ENCODE assay signal across 17 cellular contexts in genomic region chr2:196598412-196598811, GRCh38. TPM values are rescaled to one million over a fixed set of nuclear protein-coding genes. Genes with fewer than 3 reads are reported as not detected.
DNase-seq lines count a peak whose midpoint lies in the region; ATAC-seq, FAIRE-seq and TF ChIP-seq lines count a peak whose summit lies in the region.
"Had no signal": no experiment of that assay in that cellular context is flagged by ENCODE, and none has a peak within 500 bp of the region (broad histone marks: within the 10 kb centered on the region; RNA-seq: fewer than 3 reads in every experiment).

No MANE protein-coding gene starts in this region.

- no peak for FAIRE-seq in HepG2 (lab: Jason Lieb, UNC)
- FAIRE-seq: G401.6, GM12891, H1 had no signal

- H3K27me3 ChIP-seq in HepG2 (ENCODE audit: control insufficient read depth in 1 of 2, insufficient read depth in 2 of 2, low read length in 2 of 2) = peaks cover 3 to 26% of the 10 kb centered on the region in 2 experiments; a peak in 4 of 5 replicates
- H3K27me3 ChIP-seq in right lobe of liver = no peaks in the 10 kb centered on the region
- no peaks in the 10 kb centered on the region for H3K27me3 ChIP-seq in HCT116 (ENCODE audit: insufficient read depth, low read length)
- H3K27me3 ChIP-seq in endodermal cell (ENCODE audit: control insufficient read depth, insufficient read depth, low read length, poor library complexity, severe bottlenecking) = peaks cover 9% of the 10 kb centered on the region

- H3K36me3 ChIP-seq in HepG2 (replicated peaks in 1 of 2; ENCODE audit: control insufficient read depth in 1 of 2, insufficient read depth in 2 of 2, low read length in 2 of 2) (no peaks in the 10 kb centered on the region), right lobe of liver (no peaks in the 10 kb centered on the region), HCT116 (ENCODE audit: control insufficient read depth in 1 of 2, insufficient read depth in 2 of 2, low read length in 2 of 2) (no peaks in the 10 kb centered on the region), endodermal cell (ENCODE audit: control insufficient read depth, insufficient read depth, low read length) (no peaks in the 10 kb centered on the region)
- H3K36me3 ChIP-seq: BLaER1 treated with 17β-estradiol and CSF1 and Interleukin-3, amounts not matched to agents 10 nM and 100 nM; HAP-1 had no signal

- no peak overlapping the region for H3K4me3 Mint-ChIP-seq in endodermal cell
- H3K4me3 Mint-ChIP-seq: CD4-positive, CD25-positive, alpha-beta regulatory T cell had no signal

- H3K9ac ChIP-seq in HepG2 (ENCODE audit: insufficient read depth, low read depth, low read length) = no peak overlapping the region
- no peak overlapping the region for H3K9ac ChIP-seq in HCT116 (ENCODE audit: low read length)
- H3K9ac ChIP-seq in endodermal cell (ENCODE audit: extremely low read depth, low read length, poor library complexity, severe bottlenecking) = no peak overlapping the region
- H3K9ac ChIP-seq: BLaER1 treated with 17β-estradiol and CSF1 and Interleukin-3, amounts not matched to agents 10 nM and 100 nM had no signal

- in situ Hi-C loops in HepG2 (cut with HindIII; ENCODE audit: extremely low pct_ligation_motif_present, low pct_unique_long_range_greater_than_20kb) = no loop called here

- TF ChIP-seq EP300 in HepG2 (IDR thresholded peaks at IDR 0.05; ENCODE audit: low read depth in 2 of 2, low read length in 2 of 2) (no peak), HepG2 (CRISPR knock-in tag; IDR thresholded peaks at IDR 0.05; ENCODE audit: borderline replicate concordance) (no peak)

- H4K20me1 ChIP-seq in HepG2 (ENCODE audit: insufficient read depth, low read length) = no peaks in the 10 kb centered on the region
- no peaks in the 10 kb centered on the region for H4K20me1 ChIP-seq in HCT116 (ENCODE audit: insufficient read depth)
- H4K20me1 ChIP-seq: BLaER1 treated with 17β-estradiol and CSF1 and Interleukin-3, amounts not matched to agents 10 nM and 100 nM had no signal

- peaks cover 11% of the 10 kb centered on the region for H3K4me1 Mint-ChIP-seq in endodermal cell

- RAD21 ChIA-PET in HCT116 (lab: Charles Lee; ENCODE audit: low non-redundant PET in 1 of 2, low total read pairs in 2 of 2, uncharacterized antibody in 2 of 2, unreplicated experiment in 2 of 2) = no interaction called here

- WGBS in HepG2 (ENCODE audit: low lambda C conversion rate) = 18% methylated on average over 4 of the region's 5 CpGs
- 49% methylated on average over 3 of the region's 5 CpGs for WGBS in right lobe of liver (ENCODE audit: insufficient coverage, low coverage, low lambda C conversion rate, missing lambda C conversion rate)
- WGBS in endodermal cell (ENCODE audit: insufficient coverage in 1 of 2, insufficient read length in 1 of 2), 2 experiments = 91 to 100% methylated on average over 5 of the region's 5 CpGs

- H3K79me2 ChIP-seq in HepG2 (ENCODE audit: insufficient read depth, low read length) (no peaks in the 10 kb centered on the region), HCT116 (ENCODE audit: insufficient read depth, low read length) (no peaks in the 10 kb centered on the region)

- TF ChIP-seq CTCF in HepG2 (CRISPR knock-in tag; IDR thresholded peaks at IDR 0.05) (no peak), right lobe of liver (IDR thresholded peaks at IDR 0.05) (no peak), HCT116 (IDR thresholded peaks at IDR 0.05 in 2 of 3, conservative IDR thresholded peaks at IDR 0.05 in 1 of 3; ENCODE audit: borderline replicate concordance in 1 of 3, insufficient read depth in 1 of 3, low read depth in 2 of 3, low read length in 2 of 3) (no peak), endodermal cell (conservative IDR thresholded peaks at IDR 0.05) (no peak)

- BruUV-seq in HepG2 (replicated peaks; lab: Mats Ljungman, UMichigan) (no TSS peak), HCT116 (replicated peaks; lab: Mats Ljungman, UMichigan) (no TSS peak)

- no peaks in the 10 kb centered on the region for H3K9me2 ChIP-seq in HCT116 (ENCODE audit: insufficient read depth)

- POLR2A ChIA-PET in HepG2 (lab: Yijun Ruan, JAX) = no interaction called here
- POLR2A ChIA-PET in HCT116 (lab: Charles Lee) = no interaction called here

- TF ChIP-seq POLR2A in HepG2 (IDR thresholded peaks at IDR 0.05; ENCODE audit: insufficient read depth in 1 of 2, low read depth in 2 of 2, low read length in 2 of 2) = no peak
- TF ChIP-seq POLR2A in right lobe of liver (IDR thresholded peaks at IDR 0.05) = no peak
- TF ChIP-seq POLR2A in HCT116 (IDR thresholded peaks at IDR 0.05; ENCODE audit: borderline replicate concordance, extremely low read depth, insufficient read depth, insufficient read length) = no peak

- H3K36me3 Mint-ChIP-seq in endodermal cell (ENCODE audit: low read depth) = no peaks in the 10 kb centered on the region
- H3K36me3 Mint-ChIP-seq: CD4-positive, CD25-positive, alpha-beta regulatory T cell had no signal

- H3K4me1 ChIP-seq in HepG2 (ENCODE audit: insufficient read depth, low read length) (peaks cover 10% of the 10 kb centered on the region), right lobe of liver (peaks cover 0 to 4% (median 0%) of the 10 kb centered on the region in 4 donors), HCT116 (ENCODE audit: control insufficient read depth in 1 of 2, insufficient read depth in 2 of 2, low read length in 2 of 2) (peaks cover 22 to 56% of the 10 kb centered on the region in 2 experiments), endodermal cell (ENCODE audit: control insufficient read depth, insufficient read depth, low read length) (no peaks in the 10 kb centered on the region)
- H3K4me1 ChIP-seq: HAP-1 had no signal

- H3K9me3 ChIP-seq in HepG2 (ENCODE audit: low read length) (no peaks in the 10 kb centered on the region), right lobe of liver (no peaks in the 10 kb centered on the region), HCT116 (ENCODE audit: control insufficient read depth in 1 of 2, insufficient read depth in 1 of 2, low read depth in 1 of 2, low read length in 2 of 2) (no peaks in the 10 kb centered on the region), endodermal cell (ENCODE audit: control insufficient read depth, low read length) (no peaks in the 10 kb centered on the region)
- H3K9me3 ChIP-seq: BLaER1 treated with 17β-estradiol and CSF1 and Interleukin-3, amounts not matched to agents 10 nM and 100 nM; HAP-1 had no signal

- H3K4me2 ChIP-seq in HepG2 (ENCODE audit: low read depth, low read length) (no peak overlapping the region), HCT116 (ENCODE audit: low read length) (peak overlapping the region; percentile 17)
- H3K4me2 ChIP-seq: BLaER1 treated with 17β-estradiol and CSF1 and Interleukin-3, amounts not matched to agents 10 nM and 100 nM had no signal

- peaks cover 29% of the 10 kb centered on the region for H3K27me3 Mint-ChIP-seq in endodermal cell (ENCODE audit: insufficient read depth)

- no peak overlapping the region for H3K4me3 ChIP-seq in HepG2 (replicated peaks in 1 of 3; ENCODE audit: insufficient read depth in 1 of 3, low read depth in 2 of 3, low read length in 3 of 3)
- no peak overlapping the region for H3K4me3 ChIP-seq in right lobe of liver
- no peak overlapping the region for H3K4me3 ChIP-seq in HCT116 (replicated peaks in 1 of 2; ENCODE audit: low read depth in 1 of 2, low read length in 2 of 2)
- no peak overlapping the region for H3K4me3 ChIP-seq in endodermal cell (ENCODE audit: low read length)
- H3K4me3 ChIP-seq: BLaER1 treated with 17β-estradiol and CSF1 and Interleukin-3, amounts not matched to agents 10 nM and 100 nM; HAP-1 had no signal

- H3K27ac ChIP-seq in HepG2 (ENCODE audit: extremely low read length, insufficient read depth, low read length) = no peak overlapping the region
- no peak overlapping the region for H3K27ac ChIP-seq in right lobe of liver
- no peak overlapping the region for H3K27ac ChIP-seq in HCT116 (ENCODE audit: low read depth, low read length)
- H3K27ac ChIP-seq in endodermal cell (ENCODE audit: low read depth, low read length) = no peak overlapping the region
- H3K27ac ChIP-seq: 22Rv1; BLaER1 treated with 17β-estradiol and CSF1 and Interleukin-3, amounts not matched to agents 10 nM and 100 nM had no signal

- DNase-seq in HepG2 (ENCODE audit: low spot score) (no peak), right lobe of liver (no peak), HCT116 (ENCODE audit: low read depth, low spot score) (no peak), NCI-H69 (lab: John Stamatoyannopoulos, UW) (peak; percentile 30), iris pigment epithelial cell (ENCODE audit: low read depth) (peak; percentile 18), NCI-H1694 treated with DMSO at 0.1 percent for 48 hours (lab: John Stamatoyannopoulos, UW) (no peak), endodermal cell (no peak)
- DNase-seq: AML-193; CD4-positive, CD25-positive, alpha-beta regulatory T cell; DMS53 had no signal

- intact Hi-C loops in HepG2 (cut with micrococcal nuclease; ENCODE audit: unreplicated experiment) = no loop called here
- intact Hi-C loops in right lobe of liver (cut with DNase I) = no loop called here
- intact Hi-C loops in HCT116 (cut with micrococcal nuclease) = no loop called here

- no peak overlapping the region for H3K27ac Mint-ChIP-seq in endodermal cell
- H3K27ac Mint-ChIP-seq: CD4-positive, CD25-positive, alpha-beta regulatory T cell had no signal

- no peak for TF ChIP-seq RAD21 in HepG2 (CRISPR knock-in tag; IDR thresholded peaks at IDR 0.05)
- TF ChIP-seq RAD21 in HCT116 (IDR thresholded peaks at IDR 0.05; ENCODE audit: low read depth) = no peak

- no peaks in the 10 kb centered on the region for H3K9me3 Mint-ChIP-seq in endodermal cell

- CTCF ChIA-PET in HepG2 (lab: Yijun Ruan, JAX; ENCODE audit: low intra/inter-chr PET ratio, low total read pairs) (no interaction called here), HCT116 (lab: Charles Lee) (no interaction called here)

- H2AFZ ChIP-seq in HepG2 (ENCODE audit: low read length) = no peak overlapping the region
- H2AFZ ChIP-seq in HCT116 (ENCODE audit: low read depth, low read length, poor library complexity, severe bottlenecking) = peak overlapping the region; percentile 62

- ATAC-seq in HepG2 = no peak
- no peak for ATAC-seq in right lobe of liver
- no peak for ATAC-seq in HCT116
- ATAC-seq in HG03571 (IDR thresholded peaks at IDR 0.05; ENCODE audit: unreplicated experiment) = no peak

RNA-seq across cellular contexts. Expression of gene HECW2, which starts 5.1 kb away (rescaled TPM):
- 0.06 and 0.15 TPM in 2 replicates for total RNA-seq in HepG2 (2016; rRNA removed; fragmentation: Illumina TruSeq; extraction: Trizol)
- not detected in 2 replicates for total RNA-seq in HepG2 (2016; cell fraction: cytosol; rRNA removed; fragmentation: Illumina TruSeq; extraction: Trizol; ENCODE audit: low read depth)
- 0.06 and 0.09 TPM in 2 replicates for total RNA-seq in HepG2 (2016; cell fraction: insoluble cytoplasmic fraction; rRNA removed; fragmentation: Illumina TruSeq; extraction: Trizol)
- not detected in 2 replicates for total RNA-seq in HepG2 (2016; cell fraction: membrane; rRNA removed; fragmentation: Illumina TruSeq; extraction: Trizol)
- total RNA-seq in HepG2 (2016; cell fraction: nucleus; rRNA removed; fragmentation: Illumina TruSeq; extraction: Trizol) = 0.19 and 0.37 TPM in 2 replicates
- not detected in 2 replicates for polyA plus RNA-seq in HepG2 (2011; rRNA removed)
- 0.06 and 0.08 TPM in 2 replicates for polyA plus RNA-seq in HepG2 (2011; cell fraction: cytosol; rRNA removed)
- 0.05 TPM in 1 of 2 replicates, not detected in the other for polyA plus RNA-seq in HepG2 (2011; cell fraction: nucleus; rRNA removed)
- not detected in 2 replicates for polyA plus RNA-seq in HepG2 (2012)
- not detected in 2 replicates for polyA plus RNA-seq in HepG2 (2016; cell fraction: cytosol; fragmentation: Illumina TruSeq; extraction: Trizol; ENCODE audit: low read depth)
- not detected in 2 replicates for polyA plus RNA-seq in HepG2 (2016; cell fraction: insoluble cytoplasmic fraction; fragmentation: Illumina TruSeq; extraction: Trizol; ENCODE audit: low read depth)
- not detected in 2 replicates for polyA plus RNA-seq in HepG2 (2016; cell fraction: membrane; fragmentation: Illumina TruSeq; extraction: Trizol; ENCODE audit: low read depth)
- polyA plus RNA-seq in HepG2 (2016; cell fraction: nucleus; fragmentation: Illumina TruSeq; extraction: Trizol; ENCODE audit: insufficient read depth, low read depth) = 0.21 TPM in 1 of 2 replicates, not detected in the other
- polyA minus RNA-seq in HepG2 (2011; rRNA and poly(A)+ RNA removed; ENCODE audit: low replicate concordance) = 0.06 and 10.3 TPM in 2 replicates
- not detected in 2 replicates for polyA minus RNA-seq in HepG2 (2011; cell fraction: cytosol; rRNA and poly(A)+ RNA removed)
- polyA minus RNA-seq in HepG2 (2011; cell fraction: nucleus; rRNA and poly(A)+ RNA removed) = 0.39 TPM in 1 of 2 replicates, not detected in the other
- 10 to 100 TPM in 1 of 6 experiments, 1 to 10 TPM in 5; 3.3 to 10.7 (median 6.6) TPM for total RNA-seq in right lobe of liver
- total RNA-seq in HCT116 (2021; ENCODE audit: unreplicated experiment) = 1.3 TPM
- polyA plus RNA-seq in HCT116 (2012) = 0.35 and 0.42 TPM in 2 replicates
- 10 to 100 TPM; 15.6 to 15.8 TPM for total RNA-seq in endodermal cell
- 4.4 TPM for polyA plus RNA-seq in endodermal cell (2013, experiment 1 of 2)
- 5.9 TPM for polyA plus RNA-seq in endodermal cell (2013, experiment 2 of 2)

RNA-seq across cellular contexts. Expression of gene CCDC150, which starts 41.1 kb away (rescaled TPM):
- total RNA-seq in HepG2 (2016; rRNA removed; fragmentation: Illumina TruSeq; extraction: Trizol) (9.1 and 32.6 TPM in 2 replicates), right lobe of liver (1 to 10 TPM in 5 of 6 experiments, under 1 TPM in 1; 0.98 to 4.1 (median 1.9) TPM), HCT116 (2021; ENCODE audit: unreplicated experiment) (29.2 TPM), endodermal cell (10 to 100 TPM; 25.4 to 42.9 TPM)
- total RNA-seq in HepG2 (2016; cell fraction: cytosol; rRNA removed; fragmentation: Illumina TruSeq; extraction: Trizol; ENCODE audit: low read depth) = 22.5 and 30.6 TPM in 2 replicates
- total RNA-seq in HepG2 (2016; cell fraction: insoluble cytoplasmic fraction; rRNA removed; fragmentation: Illumina TruSeq; extraction: Trizol) = 9.9 and 25.9 TPM in 2 replicates
- 11.8 and 12.1 TPM in 2 replicates for total RNA-seq in HepG2 (2016; cell fraction: membrane; rRNA removed; fragmentation: Illumina TruSeq; extraction: Trizol)
- total RNA-seq in HepG2 (2016; cell fraction: nucleus; rRNA removed; fragmentation: Illumina TruSeq; extraction: Trizol) = 77.0 and 86.0 TPM in 2 replicates
- 10.2 and 14.9 TPM in 2 replicates for polyA plus RNA-seq in HepG2 (2011; rRNA removed)
- 1.2 and 1.3 TPM in 2 replicates for polyA plus RNA-seq in HepG2 (2011; cell fraction: cytosol; rRNA removed)
- 48.3 and 49.7 TPM in 2 replicates for polyA plus RNA-seq in HepG2 (2011; cell fraction: nucleus; rRNA removed)
- 5.8 and 13.7 TPM in 2 replicates for polyA plus RNA-seq in HepG2 (2012)
- 1.1 and 1.8 TPM in 2 replicates for polyA plus RNA-seq in HepG2 (2016; cell fraction: cytosol; fragmentation: Illumina TruSeq; extraction: Trizol; ENCODE audit: low read depth)
- 7.3 and 7.7 TPM in 2 replicates for polyA plus RNA-seq in HepG2 (2016; cell fraction: insoluble cytoplasmic fraction; fragmentation: Illumina TruSeq; extraction: Trizol; ENCODE audit: low read depth)
- 2.2 and 2.5 TPM in 2 replicates for polyA plus RNA-seq in HepG2 (2016; cell fraction: membrane; fragmentation: Illumina TruSeq; extraction: Trizol; ENCODE audit: low read depth)
- 87.9 and 102 TPM in 2 replicates for polyA plus RNA-seq in HepG2 (2016; cell fraction: nucleus; fragmentation: Illumina TruSeq; extraction: Trizol; ENCODE audit: insufficient read depth, low read depth)
- 4.6 and 8.0 TPM in 2 replicates for polyA minus RNA-seq in HepG2 (2011; rRNA and poly(A)+ RNA removed; ENCODE audit: low replicate concordance)
- polyA minus RNA-seq in HepG2 (2011; cell fraction: cytosol; rRNA and poly(A)+ RNA removed) = 2.0 and 2.3 TPM in 2 replicates
- polyA minus RNA-seq in HepG2 (2011; cell fraction: nucleus; rRNA and poly(A)+ RNA removed) = 85.5 and 85.6 TPM in 2 replicates
- 8.7 and 11.5 TPM in 2 replicates for polyA plus RNA-seq in HCT116 (2012)
- 39.1 TPM for polyA plus RNA-seq in endodermal cell (2013, experiment 1 of 2)
- polyA plus RNA-seq in endodermal cell (2013, experiment 2 of 2) = 32.7 TPM

Comparison
In these comparisons a context has a peak if more than half of its experiments do, and no peak if none do; other contexts are left out.
1. DNase-seq: peak in NCI-H69 (single experiment) and iris pigment epithelial cell (single experiment); none in HepG2 (single experiment), right lobe of liver (0 of 3), HCT116 (single experiment), NCI-H1694 treated with DMSO at 0.1 percent for 48 hours (single experiment) and endodermal cell (single experiment).